In the genomic region with DNA sequence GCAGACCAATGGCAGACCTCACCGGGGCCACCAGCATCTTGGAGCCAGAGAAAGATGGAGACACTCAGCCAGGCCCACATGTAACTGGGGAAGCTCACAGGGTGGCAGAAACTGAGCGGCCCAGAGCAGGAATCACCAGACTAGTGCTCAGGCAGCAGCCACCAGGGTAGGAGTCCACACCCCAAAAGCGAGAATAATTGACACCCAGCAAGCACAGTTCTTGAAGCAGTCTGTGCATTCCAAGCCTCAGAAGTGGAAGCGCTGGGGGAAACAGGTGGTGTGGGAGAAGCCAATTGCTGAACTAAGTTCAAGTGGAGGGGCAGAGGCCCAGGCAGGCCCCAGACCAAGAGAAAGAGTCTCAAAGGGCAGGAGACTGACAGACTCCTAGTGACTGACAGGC, we compare ENCODE assay signal across 13 cellular contexts. TPM values are rescaled to one million over a fixed set of nuclear protein-coding genes. Genes with fewer than 3 reads are reported as not detected.
DNase-seq lines count a peak whose midpoint lies in the region; ATAC-seq and TF ChIP-seq lines count a peak whose summit lies in the region.
"Had no signal": no experiment of that assay in that cellular context is flagged by ENCODE, and none has a peak within 500 bp of the region (broad histone marks: within the 10 kb centered on the region; RNA-seq: fewer than 3 reads in every experiment).

No MANE protein-coding gene starts in this region.

- H3K4me1 Mint-ChIP-seq in CD14-positive monocyte, result peaks cover 3% of the 10 kb centered on the region
- H3K4me1 Mint-ChIP-seq in CD4-positive, alpha-beta T cell (ENCODE audit: low read depth), result no peaks in the 10 kb centered on the region

- H3K36me3 Mint-ChIP-seq in CD14-positive monocyte, result peaks cover 51 to 71% of the 10 kb centered on the region in 2 donors
- no peaks in the 10 kb centered on the region for H3K36me3 Mint-ChIP-seq in CD4-positive, alpha-beta T cell (ENCODE audit: low read depth)

- no peaks in the 10 kb centered on the region for H3K9me3 ChIP-seq in gastrocnemius medialis
- no peaks in the 10 kb centered on the region for H3K9me3 ChIP-seq in CD4-positive, alpha-beta T cell (ENCODE audit: control insufficient read depth, low read length)
- H3K9me3 ChIP-seq: right lobe of liver had no signal

- ATAC-seq in left ventricle myocardium superior, result no peak
- no peak for ATAC-seq in gastrocnemius medialis
- ATAC-seq in CD4-positive, alpha-beta T cell (ENCODE audit: poor library complexity), result no peak
- no peak for ATAC-seq in HG03469 (IDR thresholded peaks at IDR 0.05; ENCODE audit: unreplicated experiment)
- ATAC-seq: activated T-cell treated with anti-CD3 and anti-CD28 coated beads, Interleukin-2, amount 50 U/mL, for 72 hours had no signal

- TF ChIP-seq CTCF in CD14-positive monocyte (IDR thresholded peaks at IDR 0.05) (no peak), gastrocnemius medialis (IDR thresholded peaks at IDR 0.05 in 4 of 5, conservative IDR thresholded peaks at IDR 0.05 in 1 of 5) (no peak)
- no peak for TF ChIP-seq CTCF in CD4-positive, alpha-beta T cell (IDR thresholded peaks at IDR 0.05)

- intact Hi-C loops in CD14-positive monocyte (cut with micrococcal nuclease) (no loop called here), left ventricle myocardium superior (cut with micrococcal nuclease) (no loop called here), gastrocnemius medialis (cut with DNase I; ENCODE audit: low total_unique reads) (no loop called here)
- intact Hi-C loops in CD4-positive, alpha-beta T cell (cut with DNase I, micrococcal nuclease), result no loop called here

- peaks cover 20 to 22% of the 10 kb centered on the region in 2 donors for H3K4me1 ChIP-seq in gastrocnemius medialis
- H3K4me1 ChIP-seq: right lobe of liver had no signal

- H3K9me3 Mint-ChIP-seq in CD14-positive monocyte, result no peaks in the 10 kb centered on the region
- H3K9me3 Mint-ChIP-seq in CD4-positive, alpha-beta T cell, result no peaks in the 10 kb centered on the region
- H3K9me3 Mint-ChIP-seq: activated T-cell treated with anti-CD3 and anti-CD28 coated beads, Interleukin-2, amount 50 U/mL, for 72 hours had no signal

- no peak overlapping the region for H3K4me3 Mint-ChIP-seq in CD14-positive monocyte
- H3K4me3 Mint-ChIP-seq in CD4-positive, alpha-beta T cell, result no peak overlapping the region
- H3K4me3 Mint-ChIP-seq: activated T-cell treated with anti-CD3 and anti-CD28 coated beads, Interleukin-2, amount 50 U/mL, for 72 hours had no signal

- peaks cover 0 to 2% (median 1%) of the 10 kb centered on the region in 3 donors for H3K27me3 Mint-ChIP-seq in CD14-positive monocyte (ENCODE audit: low read depth in 3 of 3)
- no peaks in the 10 kb centered on the region for H3K27me3 Mint-ChIP-seq in CD4-positive, alpha-beta T cell

- CTCF ChIA-PET in CD4-positive, alpha-beta T cell (lab: Charles Lee), result no interaction called here

- peak overlapping the region in 6 of 7 donors; percentile 36 to 81 (median 52) for H3K27ac Mint-ChIP-seq in CD14-positive monocyte
- H3K27ac Mint-ChIP-seq in CD4-positive, alpha-beta T cell, result no peak overlapping the region
- H3K27ac Mint-ChIP-seq: activated T-cell treated with anti-CD3 and anti-CD28 coated beads, Interleukin-2, amount 50 U/mL, for 72 hours had no signal

- in situ Hi-C loops in gastrocnemius medialis (cut with MboI; ENCODE audit: low sequenced_read_pairs in 4 of 4), result no loop called here

- no peak for TF ChIP-seq POLR2A in gastrocnemius medialis (IDR thresholded peaks at IDR 0.05)

- POLR2A ChIA-PET in CD4-positive, alpha-beta T cell (lab: Charles Lee), result no interaction called here

- no peak overlapping the region for H3K4me3 ChIP-seq in gastrocnemius medialis
- H3K4me3 ChIP-seq: right lobe of liver had no signal

- no peaks in the 10 kb centered on the region for H3K36me3 ChIP-seq in gastrocnemius medialis
- H3K36me3 ChIP-seq: right lobe of liver had no signal

- DNase-seq in CD14-positive monocyte (ENCODE audit: low spot score), result no peak
- no peak for DNase-seq in caudate nucleus (lab: John Stamatoyannopoulos, UW)
- peak; percentile 22 for DNase-seq in left ventricle myocardium superior
- no peak for DNase-seq in gastrocnemius medialis
- DNase-seq in CD4-positive, alpha-beta T cell, result no peak
- no peak for DNase-seq in SIG-M5 treated with dmso at 0.1 percent for 504 hours (lab: John Stamatoyannopoulos, UW; ENCODE audit: unreplicated experiment)
- DNase-seq in NCI-H1048 (lab: John Stamatoyannopoulos, UW), result no peak
- DNase-seq: activated CD4-positive, CD25-positive, alpha-beta regulatory T cell treated with anti-CD3 and anti-CD28 coated beads, Interleukin-2, amount 50 U/mL, for 72 hours; activated T-cell treated with anti-CD3 and anti-CD28 coated beads, Interleukin-2, amount 50 U/mL, for 72 hours; NCI-H2081 had no signal

- peak overlapping the region; percentile 87 for H3K27ac ChIP-seq in caudate nucleus (ENCODE audit: low read depth, low read length)
- H3K27ac ChIP-seq in gastrocnemius medialis, result peak overlapping the region; percentile 61 to 80 (median 70)
- no peak overlapping the region for H3K27ac ChIP-seq in CD4-positive, alpha-beta T cell (ENCODE audit: low read depth, low read length)
- H3K27ac ChIP-seq: HL-60 had no signal

- no peaks in the 10 kb centered on the region for H3K27me3 ChIP-seq in gastrocnemius medialis
- no peaks in the 10 kb centered on the region for H3K27me3 ChIP-seq in CD4-positive, alpha-beta T cell (ENCODE audit: control insufficient read depth, insufficient read depth, low read length)
- H3K27me3 ChIP-seq: right lobe of liver had no signal

RNA-seq across cellular contexts. Expression of a gene that starts 8.0 kb away (rescaled TPM):
- under 1 TPM; 0.66 to 0.67 TPM for polyA plus RNA-seq in CD14-positive monocyte
- total RNA-seq in left ventricle myocardium superior, result 68.3 TPM
- 10 to 100 TPM in 1 of 4 donors, 1 to 10 TPM in 3; 4.4 to 14.7 (median 8.1) TPM for total RNA-seq in gastrocnemius medialis
- total RNA-seq in CD4-positive, alpha-beta T cell, result 1 to 10 TPM; 2.5 to 4.2 TPM

RNA-seq across cellular contexts. Expression of a gene that starts 10.7 kb away (rescaled TPM):
- polyA plus RNA-seq in CD14-positive monocyte, result 10 to 100 TPM; 43.3 to 52.1 TPM
- total RNA-seq in left ventricle myocardium superior (58.7 TPM), gastrocnemius medialis (10 to 100 TPM in 1 of 4 donors, 1 to 10 TPM in 1, under 1 TPM in 2; 0.31 to 26.1 (median 0.87) TPM)
- total RNA-seq in CD4-positive, alpha-beta T cell, result 1 to 10 TPM; 2.8 to 8.3 TPM

RNA-seq across cellular contexts. Expression of a gene that starts 30.5 kb away (rescaled TPM):
- polyA plus RNA-seq in CD14-positive monocyte, result 10 to 100 TPM in 1 of 2 donors, 1 to 10 TPM in 1; 3.8 to 15.8 TPM
- 69.7 TPM for total RNA-seq in left ventricle myocardium superior
- 10 to 100 TPM; 10.3 to 27.2 (median 23.3) TPM for total RNA-seq in gastrocnemius medialis
- total RNA-seq in CD4-positive, alpha-beta T cell, result 1 to 10 TPM; 1.5 to 2.5 TPM
